ENCODE assay signal across 15 cellular contexts in the genomic region with DNA sequence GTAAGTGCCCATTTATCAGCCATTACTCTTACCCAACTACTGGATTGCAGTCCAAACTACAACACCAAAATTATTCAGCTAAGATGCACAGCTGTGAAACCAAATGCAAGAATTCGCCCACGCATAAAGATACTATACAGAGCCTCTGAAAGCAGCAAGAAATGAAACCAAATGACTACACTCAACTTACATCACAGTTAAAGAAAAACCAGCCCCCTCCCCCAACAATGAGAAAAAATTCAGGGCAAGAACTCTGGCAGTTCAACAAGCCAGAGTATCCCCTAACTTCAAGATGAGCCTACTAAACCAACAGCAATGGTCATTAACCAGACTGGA.
DNase-seq lines count a peak whose midpoint lies in the region; ATAC-seq and FAIRE-seq lines count a peak whose summit lies in the region.
"Had no signal": no experiment of that assay in that cellular context is flagged by ENCODE, and none has a peak within 500 bp of the region (broad histone marks: within the 10 kb centered on the region; RNA-seq: fewer than 3 reads in every experiment).

No MANE protein-coding gene starts in this region.

- DNase-seq in GM18507 (ENCODE audit: extremely low spot score, insufficient read length, low read depth) (no peak), EL (no peak), medulla oblongata (ENCODE audit: extremely low spot score) (no peak), NCI-H1092 treated with DMSO at 0.1 percent for 48 hours (lab: John Stamatoyannopoulos, UW) (no peak)
- DNase-seq: activated CD4-positive, CD25-positive, alpha-beta regulatory T cell treated with anti-CD3 and anti-CD28 coated beads, Interleukin-2, amount 50 U/mL, for 72 hours; dermis blood vessel endothelial cell; mammary epithelial cell; NCI-H1048; NCI-H226; OCI-M1; stomach had no signal

- ATAC-seq in GM19468 (IDR thresholded peaks at IDR 0.05; ENCODE audit: extremely low read depth, unreplicated experiment) (peak; percentile 53), HG02852 (IDR thresholded peaks at IDR 0.05; ENCODE audit: unreplicated experiment) (peak; percentile 97), HG03442 (IDR thresholded peaks at IDR 0.05; ENCODE audit: unreplicated experiment) (peak; percentile 96), HG03460 (IDR thresholded peaks at IDR 0.05; ENCODE audit: unreplicated experiment) (no peak)

- FAIRE-seq in GM18507 (lab: Jason Lieb, UNC), result peak; percentile 26
